In the genomic region with DNA sequence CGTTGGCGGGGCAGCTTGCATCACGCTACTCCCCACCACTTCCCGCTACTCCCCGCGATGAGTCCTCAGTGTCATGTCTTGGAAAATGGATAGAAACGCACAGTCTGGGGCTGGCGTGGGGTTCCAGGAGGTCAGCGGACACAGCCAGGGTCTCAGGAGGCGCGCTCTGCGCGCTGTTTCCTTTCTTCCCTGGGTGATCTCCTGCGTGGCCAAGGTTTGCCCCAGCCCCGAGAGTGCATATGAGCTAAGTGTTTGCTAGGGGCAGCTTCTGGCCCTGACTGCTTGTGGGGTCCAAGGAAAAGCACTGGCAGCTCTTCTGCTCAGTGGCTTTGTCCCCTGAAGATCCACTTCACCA, we compare ENCODE assay signal across 9 cellular contexts. TPM values are rescaled to one million over a fixed set of nuclear protein-coding genes. Genes with fewer than 3 reads are reported as not detected.
DNase-seq lines count a peak whose midpoint lies in the region; ATAC-seq, FAIRE-seq and TF ChIP-seq lines count a peak whose summit lies in the region.
"Had no signal": no experiment of that assay in that cellular context is flagged by ENCODE, and none has a peak within 500 bp of the region (broad histone marks: within the 10 kb centered on the region; RNA-seq: fewer than 3 reads in every experiment).

No MANE protein-coding gene starts in this region.

- H3K27ac ChIP-seq in kidney (ENCODE audit: low read depth in 2 of 2, low read length in 2 of 2) (peak overlapping the region in 1 of 2 donors; percentile 65), subcutaneous abdominal adipose tissue (ENCODE audit: low read depth, low read length) (no peak overlapping the region)

- peak overlapping the region; percentile 26 for H3K27ac Mint-ChIP-seq in T-helper 1 cell treated with Interleukin-12 subunit alpha and Interleukin-12 subunit beta and Interleukin-4 antibody, amounts not matched to agents 30 μg/mL and 1 μg/mL, for 36 hours
- peak overlapping the region; percentile 76 for H3K27ac Mint-ChIP-seq in activated T-helper 2 cell treated with anti-CD3 and anti-CD28 coated beads, Interferon-gamma antibody, Interleukin-2, Interleukin-4, amounts not matched to agents 10 μg/mL and 5 μg/mL and 100 μg/mL, durations not matched to agents 14 hours and 24 hours and 36 hours

- H3K9ac ChIP-seq in kidney (ENCODE audit: low read length in 2 of 2) = no peak overlapping the region
- no peak overlapping the region for H3K9ac ChIP-seq in subcutaneous abdominal adipose tissue (ENCODE audit: low read length in 5 of 5)

- no peaks in the 10 kb centered on the region for H3K36me3 ChIP-seq in kidney (ENCODE audit: control insufficient read depth in 1 of 2, insufficient read depth in 2 of 2, low read length in 2 of 2)
- no peaks in the 10 kb centered on the region for H3K36me3 ChIP-seq in subcutaneous abdominal adipose tissue (ENCODE audit: control insufficient read depth in 5 of 5, insufficient read depth in 5 of 5, low read length in 5 of 5)

- H3K4me3 Mint-ChIP-seq in T-helper 1 cell treated with Interleukin-12 subunit alpha and Interleukin-12 subunit beta and Interleukin-4 antibody, amounts not matched to agents 30 μg/mL and 1 μg/mL, for 36 hours = peak overlapping the region; percentile 78
- peak overlapping the region; percentile 71 for H3K4me3 Mint-ChIP-seq in activated T-helper 2 cell treated with anti-CD3 and anti-CD28 coated beads, Interferon-gamma antibody, Interleukin-2, Interleukin-4, amounts not matched to agents 10 μg/mL and 5 μg/mL and 100 μg/mL, durations not matched to agents 14 hours and 24 hours and 36 hours (ENCODE audit: low read depth)

- peaks cover 21% of the 10 kb centered on the region for H3K27me3 Mint-ChIP-seq in T-helper 1 cell treated with Interleukin-12 subunit alpha and Interleukin-12 subunit beta and Interleukin-4 antibody, amounts not matched to agents 30 μg/mL and 1 μg/mL, for 36 hours (ENCODE audit: low read depth)
- peaks cover 12% of the 10 kb centered on the region for H3K27me3 Mint-ChIP-seq in activated T-helper 2 cell treated with anti-CD3 and anti-CD28 coated beads, Interferon-gamma antibody, Interleukin-2, Interleukin-4, amounts not matched to agents 10 μg/mL and 5 μg/mL and 100 μg/mL, durations not matched to agents 14 hours and 24 hours and 36 hours (ENCODE audit: low read depth)

- DNase-seq in T-helper 1 cell (no peak), kidney (peak; percentile 74), NCI-H187 (lab: John Stamatoyannopoulos, UW) (no peak), frontal cortex (ENCODE audit: low spot score in 2 of 2) (no peak)
- no peak for DNase-seq in activated T-helper 2 cell treated with anti-CD3 and anti-CD28 coated beads, Interferon-gamma antibody, Interleukin-2, Interleukin-4, amounts not matched to agents 10 μg/mL and 5 μg/mL and 100 μg/mL, durations not matched to agents 14 hours and 24 hours and 36 hours (ENCODE audit: low spot score)

- FAIRE-seq in kidney (lab: Jason Lieb, UNC) (no peak), frontal cortex (lab: Jason Lieb, UNC) (no peak)
- FAIRE-seq: endometrium had no signal

- H3K4me3 ChIP-seq in kidney (ENCODE audit: low read length in 2 of 2) = peak overlapping the region; percentile 23 to 27
- H3K4me3 ChIP-seq in subcutaneous abdominal adipose tissue (ENCODE audit: low read depth in 1 of 5, low read length in 5 of 5) = peak overlapping the region in 4 of 5 donors; percentile 1 to 49 (median 16)

- no peaks in the 10 kb centered on the region for H3K27me3 ChIP-seq in subcutaneous abdominal adipose tissue (ENCODE audit: control insufficient read depth in 5 of 5, insufficient read depth in 4 of 5, low read length in 5 of 5)

- H3K4me1 Mint-ChIP-seq in T-helper 1 cell treated with Interleukin-12 subunit alpha and Interleukin-12 subunit beta and Interleukin-4 antibody, amounts not matched to agents 30 μg/mL and 1 μg/mL, for 36 hours (ENCODE audit: low read depth) = peaks cover 16% of the 10 kb centered on the region
- peaks cover 12% of the 10 kb centered on the region for H3K4me1 Mint-ChIP-seq in activated T-helper 2 cell treated with anti-CD3 and anti-CD28 coated beads, Interferon-gamma antibody, Interleukin-2, Interleukin-4, amounts not matched to agents 10 μg/mL and 5 μg/mL and 100 μg/mL, durations not matched to agents 14 hours and 24 hours and 36 hours (ENCODE audit: low read depth)

- H3K36me3 Mint-ChIP-seq in T-helper 1 cell treated with Interleukin-12 subunit alpha and Interleukin-12 subunit beta and Interleukin-4 antibody, amounts not matched to agents 30 μg/mL and 1 μg/mL, for 36 hours (ENCODE audit: low read depth) = no peaks in the 10 kb centered on the region
- H3K36me3 Mint-ChIP-seq in activated T-helper 2 cell treated with anti-CD3 and anti-CD28 coated beads, Interferon-gamma antibody, Interleukin-2, Interleukin-4, amounts not matched to agents 10 μg/mL and 5 μg/mL and 100 μg/mL, durations not matched to agents 14 hours and 24 hours and 36 hours (ENCODE audit: low read depth) = no peaks in the 10 kb centered on the region

- intact Hi-C loops in activated T-helper 2 cell treated with anti-CD3 and anti-CD28 coated beads, Interferon-gamma antibody, Interleukin-2, Interleukin-4, amounts not matched to agents 10 μg/mL and 5 μg/mL and 100 μg/mL, durations not matched to agents 14 hours and 24 hours and 36 hours (cut with micrococcal nuclease) = loop anchor here (2.0 to 5.0 kb wide), 4 partner anchors 151 to 411 kb away; no protein-coding TSS in a partner anchor
- intact Hi-C loops in kidney (cut with DNase I) = no loop called here

- no peak for TF ChIP-seq CTCF in kidney (IDR thresholded peaks at IDR 0.05; ENCODE audit: borderline replicate concordance, extremely low read depth, insufficient read depth)

- H3K9me3 ChIP-seq in kidney (ENCODE audit: control insufficient read depth in 1 of 2, low read length in 2 of 2) (no peaks in the 10 kb centered on the region), subcutaneous abdominal adipose tissue (ENCODE audit: control insufficient read depth in 5 of 5, low read length in 5 of 5) (no peaks in the 10 kb centered on the region)

- H3K9me3 Mint-ChIP-seq in T-helper 1 cell treated with Interleukin-12 subunit alpha and Interleukin-12 subunit beta and Interleukin-4 antibody, amounts not matched to agents 30 μg/mL and 1 μg/mL, for 36 hours = no peaks in the 10 kb centered on the region
- H3K9me3 Mint-ChIP-seq in activated T-helper 2 cell treated with anti-CD3 and anti-CD28 coated beads, Interferon-gamma antibody, Interleukin-2, Interleukin-4, amounts not matched to agents 10 μg/mL and 5 μg/mL and 100 μg/mL, durations not matched to agents 14 hours and 24 hours and 36 hours = no peaks in the 10 kb centered on the region

- H3K4me1 ChIP-seq in kidney (ENCODE audit: control insufficient read depth in 1 of 2, insufficient read depth in 1 of 2, low read depth in 1 of 2, low read length in 2 of 2) (peaks cover 5 to 16% of the 10 kb centered on the region in 2 donors), subcutaneous abdominal adipose tissue (ENCODE audit: control insufficient read depth in 5 of 5, insufficient read depth in 5 of 5, low read length in 5 of 5) (peaks cover 2 to 61% (median 41%) of the 10 kb centered on the region in 5 donors)

- no peak for ATAC-seq in GM21717 (IDR thresholded peaks at IDR 0.05; ENCODE audit: unreplicated experiment)

RNA-seq across cellular contexts. Expression of a gene that starts 2.7 kb away (rescaled TPM):
- 17.6 and 17.7 TPM in 2 replicates for total RNA-seq in activated T-helper 2 cell treated with anti-CD3 and anti-CD28 coated beads, Interferon-gamma antibody, Interleukin-2, Interleukin-4, amounts not matched to agents 10 μg/mL and 5 μg/mL and 100 μg/mL, durations not matched to agents 14 hours and 24 hours and 36 hours
- total RNA-seq in kidney = 73.9 TPM
- 49.6 TPM for polyA plus RNA-seq in kidney (ENCODE audit: insufficient read depth, low read depth, low replicate concordance)
- 51.8 TPM for total RNA-seq in frontal cortex
